ENCODE assay signal across 9 cellular contexts in genomic region chr2:191869178-191869577, GRCh38. TPM values are rescaled to one million over a fixed set of nuclear protein-coding genes. Genes with fewer than 3 reads are reported as not detected.
DNase-seq lines count a peak whose midpoint lies in the region; ATAC-seq and TF ChIP-seq lines count a peak whose summit lies in the region.
"Had no signal": no experiment of that assay in that cellular context is flagged by ENCODE, and none has a peak within 500 bp of the region (broad histone marks: within the 10 kb centered on the region; RNA-seq: fewer than 3 reads in every experiment).

No MANE protein-coding gene starts in this region.

- H3K9me3 Mint-ChIP-seq in CD14-positive monocyte, result peaks cover 0 to 3% (median 0%) of the 10 kb centered on the region in 7 donors
- no peaks in the 10 kb centered on the region for H3K9me3 Mint-ChIP-seq in activated T-cell treated with anti-CD3 and anti-CD28 coated beads, Interleukin-2, amount 50 U/mL, for 72 hours
- H3K9me3 Mint-ChIP-seq: activated naive CD8-positive, alpha-beta T cell treated with anti-CD3 and anti-CD28 coated beads, Interleukin-2, amount 10 ng/mL, durations not matched to agents 7 days and 5 days had no signal

- TF ChIP-seq CTCF in AG09309 (IDR thresholded peaks at IDR 0.05; ENCODE audit: control insufficient read depth, insufficient read depth, low read depth, low read length, missing control alignments) (peak; percentile 53), CD14-positive monocyte (IDR thresholded peaks at IDR 0.05) (no peak), omental fat pad (IDR thresholded peaks at IDR 0.05) (no peak)

- H3K4me3 Mint-ChIP-seq in CD14-positive monocyte, result no peak overlapping the region
- H3K4me3 Mint-ChIP-seq in activated T-cell treated with anti-CD3 and anti-CD28 coated beads, Interleukin-2, amount 50 U/mL, for 72 hours, result no peak overlapping the region
- H3K4me3 Mint-ChIP-seq: activated naive CD8-positive, alpha-beta T cell treated with anti-CD3 and anti-CD28 coated beads, Interleukin-2, amount 10 ng/mL, durations not matched to agents 7 days and 5 days had no signal

- H3K36me3 Mint-ChIP-seq in CD14-positive monocyte, result no peaks in the 10 kb centered on the region
- H3K36me3 Mint-ChIP-seq in activated T-cell treated with anti-CD3 and anti-CD28 coated beads, Interleukin-2, amount 50 U/mL, for 72 hours (ENCODE audit: insufficient read depth in 2 of 2), result no peaks in the 10 kb centered on the region
- H3K36me3 Mint-ChIP-seq: activated naive CD8-positive, alpha-beta T cell treated with anti-CD3 and anti-CD28 coated beads, Interleukin-2, amount 10 ng/mL, durations not matched to agents 7 days and 5 days had no signal

- peak; percentile 81 for ATAC-seq in GM19351 (IDR thresholded peaks at IDR 0.05; ENCODE audit: unreplicated experiment)
- ATAC-seq in omental fat pad (ENCODE audit: low FRiP score), result no peak
- ATAC-seq in activated T-cell treated with anti-CD3 and anti-CD28 coated beads, Interleukin-2, amount 50 U/mL, for 72 hours (replicated peaks in 1 of 2), result no peak
- ATAC-seq in HG03354 (IDR thresholded peaks at IDR 0.05; ENCODE audit: poor library complexity, severe bottlenecking, unreplicated experiment), result no peak

- no peaks in the 10 kb centered on the region for H3K27me3 Mint-ChIP-seq in CD14-positive monocyte (ENCODE audit: low read depth in 3 of 3)
- H3K27me3 Mint-ChIP-seq in activated T-cell treated with anti-CD3 and anti-CD28 coated beads, Interleukin-2, amount 50 U/mL, for 72 hours (ENCODE audit: low read depth), result peaks cover 6% of the 10 kb centered on the region

- H3K4me1 Mint-ChIP-seq in CD14-positive monocyte, result peaks cover 16% of the 10 kb centered on the region
- no peaks in the 10 kb centered on the region for H3K4me1 Mint-ChIP-seq in activated T-cell treated with anti-CD3 and anti-CD28 coated beads, Interleukin-2, amount 50 U/mL, for 72 hours (ENCODE audit: low read depth)
- H3K4me1 Mint-ChIP-seq: activated naive CD8-positive, alpha-beta T cell treated with anti-CD3 and anti-CD28 coated beads, Interleukin-2, amount 10 ng/mL, durations not matched to agents 7 days and 5 days had no signal

- DNase-seq in AG09309 (ENCODE audit: low read depth), result no peak
- peak; percentile 62 for DNase-seq in NCI-H82 (lab: John Stamatoyannopoulos, UW)
- peak; percentile 72 for DNase-seq in globus pallidus (ENCODE audit: low spot score)
- DNase-seq in CD14-positive monocyte (ENCODE audit: low spot score), result no peak
- DNase-seq in omental fat pad (ENCODE audit: low spot score), result no peak
- no peak for DNase-seq in activated T-cell treated with anti-CD3 and anti-CD28 coated beads, Interleukin-2, amount 50 U/mL, for 72 hours
- DNase-seq: activated naive CD8-positive, alpha-beta T cell treated with anti-CD3 and anti-CD28 coated beads, Interleukin-2, amount 10 ng/mL, durations not matched to agents 7 days and 5 days had no signal

- no peak overlapping the region for H3K4me3 ChIP-seq in AG09309 (ENCODE audit: control insufficient read depth, low read depth, low read length)

- no peak overlapping the region for H3K27ac Mint-ChIP-seq in CD14-positive monocyte
- no peak overlapping the region for H3K27ac Mint-ChIP-seq in activated T-cell treated with anti-CD3 and anti-CD28 coated beads, Interleukin-2, amount 50 U/mL, for 72 hours
- H3K27ac Mint-ChIP-seq: activated naive CD8-positive, alpha-beta T cell treated with anti-CD3 and anti-CD28 coated beads, Interleukin-2, amount 10 ng/mL, durations not matched to agents 7 days and 5 days had no signal

- intact Hi-C loops in CD14-positive monocyte (cut with micrococcal nuclease), result no loop called here

RNA-seq across cellular contexts. Expression of gene CAVIN2, which starts 22.3 kb away (rescaled TPM):
- 1 to 10 TPM; 1.2 to 3.1 TPM for polyA plus RNA-seq in CD14-positive monocyte
- 100 to 1,000 TPM in 1 of 4 donors, 10 to 100 TPM in 3; 45.3 to 194 (median 64.2) TPM for total RNA-seq in omental fat pad
- not detected for total RNA-seq in activated T-cell treated with anti-CD3 and anti-CD28 coated beads, Interleukin-2, amount 50 U/mL, for 72 hours
- total RNA-seq: activated naive CD8-positive, alpha-beta T cell treated with anti-CD3 and anti-CD28 coated beads, Interleukin-2, amount 10 ng/mL, durations not matched to agents 7 days and 5 days had no signal

Comparison
In these comparisons a context has a peak if more than half of its experiments do, and no peak if none do; other contexts are left out.
1. DNase-seq: peak in NCI-H82 (single experiment) and globus pallidus (single experiment); none in AG09309 (single experiment), CD14-positive monocyte (single experiment), omental fat pad (single experiment) and activated T-cell treated with anti-CD3 and anti-CD28 coated beads, Interleukin-2, amount 50 U/mL, for 72 hours (0 of 2).
2. RNA of gene CAVIN2, which starts 22.3 kb away (total RNA-seq): 45.3 to 194 TPM in omental fat pad; not detected in activated T-cell treated with anti-CD3 and anti-CD28 coated beads, Interleukin-2, amount 50 U/mL, for 72 hours; every median in the first group is over 10 times any median in the second.